1 cellular context compared by ENCODE assay signal in the genomic region with DNA sequence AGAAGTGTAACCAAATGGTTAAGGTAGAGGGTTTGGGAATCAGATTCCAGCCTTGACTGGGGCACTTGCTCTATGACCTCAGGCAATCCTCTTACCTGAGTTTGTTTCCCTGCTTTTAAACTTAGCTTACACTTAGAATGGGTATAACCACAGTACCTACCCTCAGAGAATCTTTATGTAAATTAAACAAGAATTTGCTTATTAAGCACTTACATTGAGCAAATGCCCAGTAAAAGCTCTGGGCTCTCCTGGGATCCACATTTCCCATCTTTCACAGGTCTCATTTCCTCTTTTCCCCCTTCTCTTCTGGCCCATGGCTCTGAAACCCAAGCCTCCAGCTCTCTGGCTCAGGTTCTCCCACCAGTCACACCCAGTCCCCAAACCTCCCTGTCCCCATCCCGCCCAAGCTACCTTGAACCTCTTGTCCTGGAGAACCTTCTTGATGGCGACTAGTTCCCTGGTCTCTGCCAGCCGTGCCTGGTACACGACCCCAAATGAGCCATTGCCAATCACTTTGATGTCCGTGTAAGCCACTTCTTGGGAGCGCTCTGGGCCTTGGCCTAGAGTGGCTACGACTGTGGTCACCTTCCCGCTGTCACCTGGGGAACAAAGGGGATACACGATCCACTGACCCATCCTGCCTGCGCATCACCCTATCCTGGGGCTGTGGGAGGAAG.
TF ChIP-seq lines count a peak whose summit lies in the region.

No MANE protein-coding gene starts in this region.

TF ChIP-seq in SK-N-SH, 30 proteins besides CTCF, POLR2A, EP300 and RAD21:
- TF ChIP-seq YY1 (IDR thresholded peaks at IDR 0.05; ENCODE audit: low read depth) (no peak), MEF2A (IDR thresholded peaks at IDR 0.05; ENCODE audit: borderline replicate concordance, low read depth) (no peak)
- TF ChIP-seq, protein P1, sequence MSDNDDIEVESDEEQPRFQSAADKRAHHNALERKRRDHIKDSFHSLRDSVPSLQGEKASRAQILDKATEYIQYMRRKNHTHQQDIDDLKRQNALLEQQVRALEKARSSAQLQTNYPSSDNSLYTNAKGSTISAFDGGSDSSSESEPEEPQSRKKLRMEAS (IDR thresholded peaks at IDR 0.05; ENCODE audit: low read depth), result no peak
